ENCODE assay signal across 8 cellular contexts in genomic region chr3:128112406-128112968, GRCh38. TPM values are rescaled to one million over a fixed set of nuclear protein-coding genes. Genes with fewer than 3 reads are reported as not detected.
DNase-seq lines count a peak whose midpoint lies in the region; ATAC-seq and TF ChIP-seq lines count a peak whose summit lies in the region.

No MANE protein-coding gene starts in this region.

- no peaks in the 10 kb centered on the region for H3K9me3 Mint-ChIP-seq in CD8-positive, alpha-beta memory T cell

- H3K27ac ChIP-seq in CD8-positive, alpha-beta memory T cell (ENCODE audit: low read depth, low read length): peak overlapping the region; percentile 60

- peaks cover 7% of the 10 kb centered on the region for H3K36me3 ChIP-seq in CD8-positive, alpha-beta memory T cell (ENCODE audit: insufficient read depth, low read length)

- no peaks in the 10 kb centered on the region for H3K9me3 ChIP-seq in CD8-positive, alpha-beta memory T cell (ENCODE audit: low read length)

- ATAC-seq in GM18909 (IDR thresholded peaks at IDR 0.05; ENCODE audit: poor library complexity, unreplicated experiment) (no peak), GM19035 (IDR thresholded peaks at IDR 0.05; ENCODE audit: unreplicated experiment) (no peak), HG02610 (IDR thresholded peaks at IDR 0.05; ENCODE audit: unreplicated experiment) (no peak)

- no peaks in the 10 kb centered on the region for H3K27me3 ChIP-seq in CD8-positive, alpha-beta memory T cell (ENCODE audit: insufficient read depth, low read length, poor library complexity, severe bottlenecking)

- CTCF ChIA-PET in CD8-positive, alpha-beta memory T cell (lab: Charles Lee): interaction anchor here (1.0 to 3.0 kb wide), 3 partner anchors 9 to 17 kb away, joined by 3 to 14 read pairs (median 7); partner anchors contain the start of gene RUVBL1

- no peak for TF ChIP-seq CTCF in fibroblast of villous mesenchyme (IDR thresholded peaks at IDR 0.05; ENCODE audit: insufficient read depth, low read depth, low read length)

- H3K4me1 ChIP-seq in CD8-positive, alpha-beta memory T cell (ENCODE audit: insufficient read depth, low read length): peaks cover 33% of the 10 kb centered on the region

- no peak overlapping the region for H3K4me3 ChIP-seq in CD8-positive, alpha-beta memory T cell (ENCODE audit: low read length)
- H3K4me3 ChIP-seq in fibroblast of villous mesenchyme (ENCODE audit: low read depth, low read length): no peak overlapping the region

- DNase-seq in CD8-positive, alpha-beta memory T cell: peak; percentile 23 to 70 (median 49)
- DNase-seq in LHCN-M2 (ENCODE audit: low read depth) (peak; percentile 95), fibroblast of villous mesenchyme (ENCODE audit: low read depth) (peak; percentile 89), KG1 (lab: John Stamatoyannopoulos, UW) (no peak)
- peak; percentile 64 for DNase-seq in activated CD8-positive, alpha-beta memory T cell treated with anti-CD3 and anti-CD28 coated beads, Interleukin-2, amount 50 U/mL, for 48 hours

- POLR2A ChIA-PET in CD8-positive, alpha-beta memory T cell (lab: Charles Lee): interaction anchor here (0.6 to 2.9 kb wide), 3 partner anchors 11 to 39 kb away, joined by 3 to 14 read pairs (median 4); partner anchors contain the start of gene RUVBL1

- H3K27me3 Mint-ChIP-seq in CD8-positive, alpha-beta memory T cell: no peaks in the 10 kb centered on the region

- peaks cover 10 to 72% (median 12%) of the 10 kb centered on the region in 3 donors for H3K36me3 Mint-ChIP-seq in CD8-positive, alpha-beta memory T cell

- peak overlapping the region; percentile 92 to 99 (median 97) for H3K27ac Mint-ChIP-seq in CD8-positive, alpha-beta memory T cell

- H3K4me3 Mint-ChIP-seq in CD8-positive, alpha-beta memory T cell: peak overlapping the region; percentile 31 to 88 (median 72)

- H3K4me1 Mint-ChIP-seq in CD8-positive, alpha-beta memory T cell: peaks cover 40 to 54% (median 53%) of the 10 kb centered on the region in 3 donors

RNA-seq across cellular contexts. Expression of gene RUVBL1, which starts 11.1 kb away (rescaled TPM):
- total RNA-seq in CD8-positive, alpha-beta memory T cell: 100 to 1,000 TPM; 114 to 116 TPM
- polyA plus RNA-seq in CD8-positive, alpha-beta memory T cell: 69.2 TPM
- total RNA-seq in LHCN-M2 (2014; rRNA removed) (96.4 and 107 TPM in 2 replicates), fibroblast of villous mesenchyme (56.4 and 83.8 TPM in 2 replicates)
- polyA plus RNA-seq in LHCN-M2 (2012): 57.4 TPM

RNA-seq across cellular contexts. Expression of gene EEFSEC, which starts 40.8 kb away (rescaled TPM):
- 10 to 100 TPM; 20.4 to 21.8 TPM for total RNA-seq in CD8-positive, alpha-beta memory T cell
- polyA plus RNA-seq in CD8-positive, alpha-beta memory T cell: 28.6 TPM
- 6.7 and 7.9 TPM in 2 replicates for total RNA-seq in LHCN-M2 (2014; rRNA removed)
- 12.2 TPM for polyA plus RNA-seq in LHCN-M2 (2012)
- total RNA-seq in fibroblast of villous mesenchyme: 3.0 and 6.1 TPM in 2 replicates
